ENCODE assay signal across 16 cellular contexts in the genomic region with DNA sequence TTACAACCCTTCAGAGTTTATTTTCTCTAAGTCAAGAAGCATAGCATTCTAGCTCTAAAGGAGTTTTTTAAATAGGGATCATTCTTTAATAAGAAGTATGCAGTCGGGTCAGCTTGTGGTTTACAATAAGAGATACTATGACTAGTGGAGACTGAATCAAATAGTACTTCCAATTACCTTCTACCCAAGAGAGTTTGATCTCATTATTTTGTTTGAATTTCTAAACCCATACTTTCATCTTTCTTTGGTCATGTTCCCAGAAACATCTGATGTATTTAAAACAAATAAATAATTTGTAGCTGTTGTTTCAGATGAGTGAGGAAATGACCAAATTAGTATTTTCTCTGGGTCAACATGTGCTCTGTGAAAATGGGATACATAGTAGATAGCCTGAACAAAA.
DNase-seq lines count a peak whose midpoint lies in the region; ATAC-seq, FAIRE-seq and TF ChIP-seq lines count a peak whose summit lies in the region.
"Had no signal": no experiment of that assay in that cellular context is flagged by ENCODE, and none has a peak within 500 bp of the region (broad histone marks: within the 10 kb centered on the region; RNA-seq: fewer than 3 reads in every experiment).

No MANE protein-coding gene starts in this region.

- BruUV-seq in endothelial cell of umbilical vein (replicated peaks; lab: Mats Ljungman, UMichigan) = no TSS peak

- H3K4me1 Mint-ChIP-seq in astrocyte (ENCODE audit: low read depth, unreplicated experiment) = peaks cover 13% of the 10 kb centered on the region
- no peaks in the 10 kb centered on the region for H3K4me1 Mint-ChIP-seq in CD8-positive, alpha-beta T cell (ENCODE audit: low read depth)

- intact Hi-C loops in endothelial cell of umbilical vein (cut with micrococcal nuclease) = no loop called here
- intact Hi-C loops in CD8-positive, alpha-beta T cell (cut with DNase I, micrococcal nuclease) = no loop called here

- H3K9me3 ChIP-seq in astrocyte (ENCODE audit: insufficient read depth, low read depth, low read length) (no peaks in the 10 kb centered on the region), endothelial cell of umbilical vein (replicated peaks; ENCODE audit: control insufficient read depth, insufficient read depth, low read length) (no peaks in the 10 kb centered on the region)
- no peaks in the 10 kb centered on the region for H3K9me3 ChIP-seq in CD8-positive, alpha-beta T cell (ENCODE audit: low read length)

- H3K27ac ChIP-seq in astrocyte (ENCODE audit: low read depth, low read length) (no peak overlapping the region), endothelial cell of umbilical vein (ENCODE audit: insufficient read depth, low read depth, low read length) (no peak overlapping the region)
- H3K27ac ChIP-seq in CD8-positive, alpha-beta T cell (ENCODE audit: low read depth, low read length) = no peak overlapping the region
- H3K27ac ChIP-seq: C4-2B had no signal

- H4K20me1 ChIP-seq in astrocyte (ENCODE audit: insufficient read depth, low read length) (no peaks in the 10 kb centered on the region), endothelial cell of umbilical vein (replicated peaks; ENCODE audit: control insufficient read depth, extremely low read depth, insufficient read depth, low read length) (no peaks in the 10 kb centered on the region)

- H3K9ac ChIP-seq in astrocyte (ENCODE audit: low read length) (no peak overlapping the region), endothelial cell of umbilical vein (replicated peaks; ENCODE audit: extremely low read depth, insufficient read depth, low read length) (no peak overlapping the region)

- ATAC-seq in left lobe of liver (no peak), GM18498 (IDR thresholded peaks at IDR 0.05; ENCODE audit: unreplicated experiment) (no peak)
- no peak for ATAC-seq in CD8-positive, alpha-beta T cell
- ATAC-seq: Panc1, Right ventricle myocardium inferior had no signal

- H3K4me3 Mint-ChIP-seq in astrocyte (ENCODE audit: unreplicated experiment) = no peak overlapping the region
- H3K4me3 Mint-ChIP-seq in CD8-positive, alpha-beta T cell = no peak overlapping the region

- H3K27me3 ChIP-seq in astrocyte (ENCODE audit: insufficient read depth, low read length) (no peaks in the 10 kb centered on the region), endothelial cell of umbilical vein (ENCODE audit: control insufficient read depth in 2 of 2, insufficient read depth in 2 of 2, low read length in 2 of 2) (no peaks in the 10 kb centered on the region)
- no peaks in the 10 kb centered on the region for H3K27me3 ChIP-seq in CD8-positive, alpha-beta T cell (ENCODE audit: insufficient read depth, low read length)

- DNase-seq in EH (ENCODE audit: low read depth) = peak; percentile 61
- peak; percentile 79 for DNase-seq in astrocyte (ENCODE audit: low read depth)
- DNase-seq in endothelial cell of umbilical vein (ENCODE audit: low read depth, low spot score) = peak; percentile 55
- peak; percentile 17 for DNase-seq in renal cortical epithelial cell (ENCODE audit: low read depth)
- no peak for DNase-seq in left lobe of liver (ENCODE audit: low spot score)
- no peak for DNase-seq in CD8-positive, alpha-beta T cell
- DNase-seq: HCEC 1CT, MV-4-11, NCI-H187 treated with DMSO at 0.1 percent for 48 hours, NCI-H2171, NCI-H446, NCI-H82 had no signal

- CTCF ChIA-PET in endothelial cell of umbilical vein (lab: Charles Lee) = no interaction called here
- CTCF ChIA-PET in CD8-positive, alpha-beta T cell (lab: Charles Lee) = no interaction called here

- POLR2A ChIA-PET in endothelial cell of umbilical vein (lab: Charles Lee) = no interaction called here
- POLR2A ChIA-PET in CD8-positive, alpha-beta T cell (lab: Charles Lee) = interaction anchor here (0.6 kb wide), 1 partner anchor 176 kb away, joined by 3 read pairs; no protein-coding TSS in a partner anchor

- no peak for TF ChIP-seq CTCF in astrocyte (IDR thresholded peaks at IDR 0.05; ENCODE audit: insufficient read depth, low read depth, low read length)
- no peak for TF ChIP-seq CTCF in endothelial cell of umbilical vein (IDR thresholded peaks at IDR 0.05; ENCODE audit: extremely low read depth in 1 of 2, insufficient read depth in 1 of 2, low read depth in 1 of 2, low read length in 2 of 2)
- TF ChIP-seq CTCF in CD8-positive, alpha-beta T cell (IDR thresholded peaks at IDR 0.05) = no peak

- H3K79me2 ChIP-seq in astrocyte (ENCODE audit: insufficient read depth, low read length) (no peaks in the 10 kb centered on the region), endothelial cell of umbilical vein (ENCODE audit: control insufficient read depth, insufficient read depth, low read length) (no peaks in the 10 kb centered on the region)

- no peaks in the 10 kb centered on the region for H3K27me3 Mint-ChIP-seq in astrocyte (ENCODE audit: low read depth, unreplicated experiment)
- no peaks in the 10 kb centered on the region for H3K27me3 Mint-ChIP-seq in CD8-positive, alpha-beta T cell (ENCODE audit: low read depth)

- FAIRE-seq in astrocyte (lab: Jason Lieb, UNC) (no peak), endothelial cell of umbilical vein (lab: Jason Lieb, UNC) (no peak)

- no peaks in the 10 kb centered on the region for H3K36me3 ChIP-seq in astrocyte (ENCODE audit: insufficient read depth, low read length)
- no peaks in the 10 kb centered on the region for H3K36me3 ChIP-seq in endothelial cell of umbilical vein (ENCODE audit: control insufficient read depth in 2 of 2, extremely low read depth in 1 of 2, insufficient read depth in 2 of 2, low read length in 2 of 2)
- no peaks in the 10 kb centered on the region for H3K36me3 ChIP-seq in CD8-positive, alpha-beta T cell (ENCODE audit: insufficient read depth, low read length)

- H3K4me3 ChIP-seq in astrocyte (ENCODE audit: insufficient read depth, low read depth, low read length) = no peak overlapping the region
- no peak overlapping the region for H3K4me3 ChIP-seq in endothelial cell of umbilical vein (replicated peaks in 1 of 3; ENCODE audit: insufficient read depth in 1 of 3, low read depth in 1 of 3, low read length in 3 of 3)
- no peak overlapping the region for H3K4me3 ChIP-seq in CD8-positive, alpha-beta T cell (ENCODE audit: low read depth, low read length)

- no peak for TF ChIP-seq POLR2A in endothelial cell of umbilical vein (IDR thresholded peaks at IDR 0.05; ENCODE audit: low read depth, low read length)

- peaks cover 1% of the 10 kb centered on the region for H3K36me3 Mint-ChIP-seq in astrocyte (ENCODE audit: low read depth, unreplicated experiment)
- no peaks in the 10 kb centered on the region for H3K36me3 Mint-ChIP-seq in CD8-positive, alpha-beta T cell

- H3K4me2 ChIP-seq in astrocyte (ENCODE audit: low read length) (no peak overlapping the region), endothelial cell of umbilical vein (ENCODE audit: insufficient read depth, low read length) (no peak overlapping the region)

- peaks cover 12% of the 10 kb centered on the region for H3K4me1 ChIP-seq in astrocyte (ENCODE audit: insufficient read depth, low read length)
- peaks cover 11% of the 10 kb centered on the region for H3K4me1 ChIP-seq in endothelial cell of umbilical vein (ENCODE audit: control insufficient read depth, extremely low read depth, insufficient read depth, low read length)
- no peaks in the 10 kb centered on the region for H3K4me1 ChIP-seq in CD8-positive, alpha-beta T cell (ENCODE audit: insufficient read depth, low read length)

- peak overlapping the region; percentile 23 for H3K27ac Mint-ChIP-seq in astrocyte (ENCODE audit: unreplicated experiment)
- no peak overlapping the region for H3K27ac Mint-ChIP-seq in CD8-positive, alpha-beta T cell

- H2AFZ ChIP-seq in astrocyte (ENCODE audit: low read depth, low read length) = no peak overlapping the region
- H2AFZ ChIP-seq in endothelial cell of umbilical vein (ENCODE audit: low read depth, low read length) = no peak overlapping the region

- dilution Hi-C loops in endothelial cell of umbilical vein (cut with MboI; ENCODE audit: extremely low pct_ligation_motif_present, low sequenced_read_pairs) = no loop called here

- H3K9me3 Mint-ChIP-seq in astrocyte (ENCODE audit: unreplicated experiment) = no peaks in the 10 kb centered on the region
- H3K9me3 Mint-ChIP-seq in CD8-positive, alpha-beta T cell = peaks cover 13% of the 10 kb centered on the region

- H3K9me1 ChIP-seq in endothelial cell of umbilical vein (replicated peaks; ENCODE audit: control insufficient read depth, extremely low read depth, insufficient read depth, low read length) = no peaks in the 10 kb centered on the region

TF ChIP-seq in endothelial cell of umbilical vein, 7 proteins besides CTCF, POLR2A, EP300 and RAD21:
- TF ChIP-seq MYC (IDR thresholded peaks at IDR 0.05; ENCODE audit: low read depth, low read length) = no peak
- TF ChIP-seq GATA2 (IDR thresholded peaks at IDR 0.05; ENCODE audit: insufficient read depth, insufficient read length, low read depth, low read length) = no peak

Comparison
In these comparisons a context has a peak if more than half of its experiments do, and no peak if none do; other contexts are left out.
1. DNase-seq: peak in EH (single experiment), astrocyte (single experiment), endothelial cell of umbilical vein (single experiment) and renal cortical epithelial cell (single experiment); none in left lobe of liver (single experiment) and CD8-positive, alpha-beta T cell (0 of 7).